In the genomic region with DNA sequence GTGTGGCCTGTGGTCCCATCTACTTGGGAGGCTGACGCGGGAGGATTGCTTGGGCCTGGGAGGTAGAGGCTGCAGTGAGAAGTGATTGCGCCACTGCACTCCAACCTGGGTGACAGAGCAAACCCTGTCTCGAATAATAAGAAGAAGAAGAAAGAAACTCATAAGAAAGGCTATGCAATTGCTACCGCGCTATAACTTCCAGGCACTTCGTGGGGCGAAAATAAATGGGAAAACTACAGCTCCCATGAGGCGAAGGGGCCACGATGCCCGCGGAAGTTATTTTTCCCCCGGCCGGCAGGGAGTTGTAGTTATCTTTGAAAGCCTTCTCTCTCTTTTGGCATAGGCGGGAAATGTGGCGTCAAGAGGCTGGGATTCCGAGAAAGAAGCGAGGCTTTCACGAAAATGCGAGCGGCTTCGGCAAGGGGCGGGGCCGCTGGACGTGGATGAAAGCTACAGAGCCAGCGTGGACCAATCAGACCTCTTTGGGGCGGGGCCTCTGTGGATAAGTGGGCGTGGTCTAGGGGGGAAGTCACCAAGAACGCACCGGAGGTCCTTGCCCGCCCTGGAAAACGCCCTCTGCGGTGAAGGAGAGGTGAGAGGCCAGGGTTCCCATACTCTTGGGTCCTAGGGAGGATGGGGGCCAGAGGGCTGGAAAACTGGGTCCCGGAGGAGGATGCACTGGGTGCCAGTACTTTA, we compare ENCODE assay signal across 8 cellular contexts. TPM values are rescaled to one million over a fixed set of nuclear protein-coding genes. Genes with fewer than 3 reads are reported as not detected.
A peak's percentile ranks its signal among the peaks of the same experiment; 100 is the strongest.
DNase-seq lines count a peak whose midpoint lies in the region; ATAC-seq, FAIRE-seq and TF ChIP-seq lines count a peak whose summit lies in the region.

Gene NUCB1, plus strand, starts transcription at position 532 of the 696 bp plus-strand sequence. CDS start 485 bp downstream, outside the sequence.

- FAIRE-seq in keratinocyte (lab: Jason Lieb, UNC), result peak; percentile 85

- peaks cover 9% of the 10 kb centered on the region for H3K79me2 ChIP-seq in keratinocyte (ENCODE audit: control insufficient read depth, insufficient read depth, low read length)

- peak within 1 kb of the TSS; percentile 82 for H3K27ac ChIP-seq in keratinocyte (ENCODE audit: control insufficient read depth, insufficient read depth, low read length)

- H3K9me1 ChIP-seq in keratinocyte (ENCODE audit: control insufficient read depth, extremely low read depth, insufficient read depth, low read length), result peaks cover 1% of the 10 kb centered on the region

- peak; percentile 100 for DNase-seq in AG08395 (ENCODE audit: low spot score)
- DNase-seq in NCI-H510A (lab: John Stamatoyannopoulos, UW), result peak; percentile 97
- peak; percentile 98 for DNase-seq in activated CD4-positive, alpha-beta T cell treated with anti-CD3 and anti-CD28 coated beads for 1 hour
- peak; percentile 100 for DNase-seq in cerebellum (ENCODE audit: low spot score)
- peak; percentile 90 for DNase-seq in keratinocyte (ENCODE audit: low read depth, low spot score)
- DNase-seq in stimulated activated CD4-positive, alpha-beta T cell treated with anti-CD3 and anti-CD28 coated beads, Interleukin-15, amount 100 ng/mL, for 1 hour (ENCODE audit: low read depth in 1 of 2, low spot score in 1 of 2), result peak; percentile 97 to 99

- H4K20me1 ChIP-seq in keratinocyte (ENCODE audit: control insufficient read depth, extremely low read depth, insufficient read depth, low read length), result no peaks in the 10 kb centered on the region

- H3K27me3 ChIP-seq in keratinocyte (ENCODE audit: control insufficient read depth, extremely low read depth, insufficient read depth, low read length), result peaks cover 5% of the 10 kb centered on the region

- no peaks in the 10 kb centered on the region for H3K9me3 ChIP-seq in keratinocyte (ENCODE audit: control insufficient read depth, low read depth, low read length)

- TF ChIP-seq CTCF in keratinocyte (optimal IDR thresholded peaks at IDR 0.05 in 1 of 3, IDR thresholded peaks at IDR 0.05 in 1 of 3, conservative IDR thresholded peaks at IDR 0.05 in 1 of 3; ENCODE audit: extremely low read depth in 1 of 3, insufficient read depth in 2 of 3, low read length in 3 of 3), result peak in 2 of 3 experiments; percentile 24

- peak within 1 kb of the TSS; percentile 97 for H3K4me2 ChIP-seq in keratinocyte (ENCODE audit: control insufficient read depth, extremely low read depth, insufficient read depth, low read depth, low read length)

- ATAC-seq in GM19023 (IDR thresholded peaks at IDR 0.05; ENCODE audit: unreplicated experiment), result peak; percentile 86
- ATAC-seq in HG03354 (IDR thresholded peaks at IDR 0.05; ENCODE audit: poor library complexity, severe bottlenecking, unreplicated experiment), result peak; percentile 94

- peak within 1 kb of the TSS; percentile 89 to 96 (median 96) for H3K4me3 ChIP-seq in keratinocyte (ENCODE audit: control insufficient read depth in 2 of 3, extremely low read depth in 1 of 3, insufficient read depth in 2 of 3, low read depth in 1 of 3, low read length in 3 of 3)

- dilution Hi-C loops in keratinocyte (cut with MboI; ENCODE audit: extremely low pct_ligation_motif_present, low sequenced_read_pairs), result no loop called here

- H3K4me1 ChIP-seq in keratinocyte (ENCODE audit: control insufficient read depth, extremely low read depth, insufficient read depth, low read length), result peaks cover 6% of the 10 kb centered on the region

- H3K36me3 ChIP-seq in keratinocyte (ENCODE audit: control insufficient read depth in 2 of 2, extremely low read depth in 1 of 2, insufficient read depth in 2 of 2, low read length in 2 of 2), result peaks cover 0 to 4% of the 10 kb centered on the region in 2 experiments

- H2AFZ ChIP-seq in keratinocyte (ENCODE audit: control insufficient read depth, low read length), result peak within 1 kb of the TSS; percentile 93

- peak within 1 kb of the TSS; percentile 94 for H3K9ac ChIP-seq in keratinocyte (ENCODE audit: control insufficient read depth, extremely low read depth, insufficient read depth, low read length)

RNA-seq across cellular contexts. Expression of gene NUCB1, which starts in this region (rescaled TPM):
- 51.2 TPM for total RNA-seq in cerebellum
- polyA plus RNA-seq in keratinocyte, result 44.3 to 65.1 TPM (median 59.2 TPM) in 3 replicates
- polyA plus RNA-seq in keratinocyte (2011; ENCODE audit: low read depth), result 89.2 TPM
- 27.4 and 73.6 TPM in 2 replicates for polyA plus RNA-seq in keratinocyte (2011; cell fraction: cytosol; rRNA removed)
- 95.6 and 109 TPM in 2 replicates for polyA plus RNA-seq in keratinocyte (2011; cell fraction: nucleus; rRNA removed)
- polyA plus RNA-seq in keratinocyte (2012; ENCODE audit: low replicate concordance), result 69.6 and 106 TPM in 2 replicates
- 32.7 to 131 TPM (median 41.5 TPM) in 3 replicates for polyA minus RNA-seq in keratinocyte
- polyA minus RNA-seq in keratinocyte (2011; cell fraction: cytosol; rRNA and poly(A)+ RNA removed), result 44.1 TPM
- polyA minus RNA-seq in keratinocyte (2011; cell fraction: nucleus; rRNA and poly(A)+ RNA removed), result 54.3 and 57.7 TPM in 2 replicates

Comparison
In these comparisons a context has a peak if more than half of its experiments do, and no peak if none do; other contexts are left out.
1. Peak in every context shown above with its lines: DNase-seq, ATAC-seq, H3K4me3 ChIP-seq and H3K27ac ChIP-seq.